8 cellular contexts compared by ENCODE assay signal in genomic region chr16:21517263-21517662, GRCh38.
A peak's percentile ranks its signal among the peaks of the same experiment; 100 is the strongest.
DNase-seq lines count a peak whose midpoint lies in the region; ATAC-seq and TF ChIP-seq lines count a peak whose summit lies in the region.
"Not testable (repeated sequence)": the region's sequence is repeated elsewhere in the genome, so short reads cannot be mapped to it uniquely, and the experiment has no call there.

No MANE protein-coding gene starts in this region.

- intact Hi-C loops in left ventricle myocardium inferior (cut with micrococcal nuclease), result not testable (repeated sequence)

- not testable (repeated sequence) for H3K36me3 ChIP-seq in ACC112 (ENCODE audit: insufficient read depth, low read length); HEK293 (ENCODE audit: control insufficient read depth in 2 of 2, insufficient read depth in 1 of 2, low read length in 2 of 2); Loucy (ENCODE audit: insufficient read depth, low read length); left ventricle myocardium inferior

- H3K27me3 Mint-ChIP-seq in T-helper 2 cell treated with Interferon-gamma antibody and Interleukin-4, amounts not matched to agents 5 μg/mL and 100 μg/mL, for 36 hours (ENCODE audit: low read depth), result not testable (repeated sequence)

- POLR2A ChIA-PET in HEK293 (lab: Yijun Ruan, JAX), result not testable (repeated sequence)

- peak overlapping the region; percentile 36 for H3K27ac Mint-ChIP-seq in T-helper 2 cell treated with Interferon-gamma antibody and Interleukin-4, amounts not matched to agents 5 μg/mL and 100 μg/mL, for 36 hours

- H3K9ac ChIP-seq in Loucy (ENCODE audit: low read depth, low read length, poor library complexity, severe bottlenecking), result not testable (repeated sequence)

- H3K4me3 Mint-ChIP-seq in T-helper 2 cell treated with Interferon-gamma antibody and Interleukin-4, amounts not matched to agents 5 μg/mL and 100 μg/mL, for 36 hours, result peak overlapping the region; percentile 89

- peak overlapping the region; percentile 62 for H3K4me2 ChIP-seq in Loucy (ENCODE audit: low read depth, low read length, poor library complexity, severe bottlenecking)

- in situ Hi-C loops in astrocyte of the cerebellum (cut with HindIII; ENCODE audit: low sequenced_read_pairs), result not testable (repeated sequence)

- peaks cover 38% of the 10 kb centered on the region for H4K20me1 ChIP-seq in Loucy (ENCODE audit: insufficient read depth, low read length, poor library complexity, severe bottlenecking)

- not testable (repeated sequence) for H3K9me2 ChIP-seq in Loucy (replicated peaks; ENCODE audit: low read depth, low read length)

- not testable (repeated sequence) for DNase-seq in T-helper 2 cell treated with Interferon-gamma antibody and Interleukin-4, amounts not matched to agents 5 μg/mL and 100 μg/mL, for 36 hours (ENCODE audit: low spot score); astrocyte of the cerebellum (ENCODE audit: low read depth); left ventricle myocardium inferior; retinal pigment epithelial cell (ENCODE audit: low read depth)

- H3K4me3 ChIP-seq in ACC112 (ENCODE audit: low read depth, low read length) (peak overlapping the region; percentile 33; the same call in 1 of the 2 replicates), Loucy (ENCODE audit: low read length, poor library complexity, severe bottlenecking) (peak overlapping the region; percentile 43), astrocyte of the cerebellum (ENCODE audit: low read depth, low read length) (peak overlapping the region; percentile 19), left ventricle myocardium inferior (peak overlapping the region; percentile 79), retinal pigment epithelial cell (ENCODE audit: low read length) (peak overlapping the region; percentile 40)
- not testable (repeated sequence) for H3K4me3 ChIP-seq in HEK293 (ENCODE audit: low read depth, low read length)

- H3K27ac ChIP-seq in ACC112 (ENCODE audit: low read depth, low read length) (peak overlapping the region; percentile 41; the same call in 1 of the 2 replicates), left ventricle myocardium inferior (replicated peaks) (peak overlapping the region; percentile 93)
- not testable (repeated sequence) for H3K27ac ChIP-seq in HEK293 (ENCODE audit: extremely low read depth, low read depth, low read length)

- H3K4me1 Mint-ChIP-seq in T-helper 2 cell treated with Interferon-gamma antibody and Interleukin-4, amounts not matched to agents 5 μg/mL and 100 μg/mL, for 36 hours (ENCODE audit: low read depth), result peaks cover 28% of the 10 kb centered on the region

- not testable (repeated sequence) for H3K27me3 ChIP-seq in ACC112 (ENCODE audit: insufficient read depth, low read length); Loucy (ENCODE audit: insufficient read depth, low read length, poor library complexity, severe bottlenecking); left ventricle myocardium inferior (ENCODE audit: low read depth)

- H3K4me1 ChIP-seq in ACC112 (ENCODE audit: control insufficient read depth, insufficient read depth, low read length, unreplicated experiment) (peaks cover 32% of the 10 kb centered on the region), HEK293 (ENCODE audit: control insufficient read depth, insufficient read depth, low read length) (peaks cover 12% of the 10 kb centered on the region; the same call in 1 of the 2 replicates), Loucy (ENCODE audit: insufficient read depth, low read length, poor library complexity, severe bottlenecking) (peaks cover 20% of the 10 kb centered on the region), left ventricle myocardium inferior (peaks cover 88% of the 10 kb centered on the region)

- not testable (repeated sequence) for H3F3A ChIP-seq in Loucy (ENCODE audit: low read depth)

- not testable (repeated sequence) for H3K9me3 Mint-ChIP-seq in T-helper 2 cell treated with Interferon-gamma antibody and Interleukin-4, amounts not matched to agents 5 μg/mL and 100 μg/mL, for 36 hours

- not testable (repeated sequence) for H3K9me3 ChIP-seq in HEK293 (ENCODE audit: control insufficient read depth, insufficient read depth, low read depth, low read length); Loucy (ENCODE audit: insufficient read depth, low read depth, low read length); left ventricle myocardium inferior (replicated peaks)

- H3K36me3 Mint-ChIP-seq in T-helper 2 cell treated with Interferon-gamma antibody and Interleukin-4, amounts not matched to agents 5 μg/mL and 100 μg/mL, for 36 hours (ENCODE audit: low read depth), result peaks cover 33% of the 10 kb centered on the region

- peak; percentile 32 for ATAC-seq in GM18511 (IDR thresholded peaks at IDR 0.05; ENCODE audit: unreplicated experiment)

- TF ChIP-seq CTCF in HEK293 (tag by site-specific recombination; IDR thresholded peaks at IDR 0.05); Loucy (conservative IDR thresholded peaks at IDR 0.05; ENCODE audit: low read length); astrocyte of the cerebellum (IDR thresholded peaks at IDR 0.05; ENCODE audit: low read depth, low read length, missing control alignments); left ventricle myocardium inferior (IDR thresholded peaks at IDR 0.05; ENCODE audit: borderline replicate concordance); retinal pigment epithelial cell (conservative IDR thresholded peaks at IDR 0.05; ENCODE audit: low read depth, low read length): not testable (repeated sequence)

- H3K79me2 ChIP-seq in ACC112 (ENCODE audit: control insufficient read depth, insufficient read depth, low read length, unreplicated experiment), result peaks cover 65% of the 10 kb centered on the region
- H3K79me2 ChIP-seq in Loucy (ENCODE audit: insufficient read depth, low read length), result peaks cover 70% of the 10 kb centered on the region

- H2AFZ ChIP-seq in ACC112 (ENCODE audit: low read length, unreplicated experiment); Loucy (ENCODE audit: low read length): not testable (repeated sequence)

- CTCF ChIA-PET in HEK293 (lab: Yijun Ruan, JAX), result not testable (repeated sequence)

TF ChIP-seq in HEK293, 187 proteins besides CTCF, POLR2A, EP300 and RAD21 (continues in another document):
- TF ChIP-seq KLF9 (tag by site-specific recombination; IDR thresholded peaks at IDR 0.05; ENCODE audit: low read depth), result peak; percentile 33; the same call in 1 of the 2 replicates
- 0 out of 2 replicates have a peak, but pooled peaks have one; percentile 8 for TF ChIP-seq GLIS1 (tag by site-specific recombination; IDR thresholded peaks at IDR 0.05)
- peak; percentile 66; the same call in 1 of the 2 replicates for TF ChIP-seq OSR2 (tag by site-specific recombination; IDR thresholded peaks at IDR 0.05)
- TF ChIP-seq SCRT1 (tag by site-specific recombination; IDR thresholded peaks at IDR 0.05; ENCODE audit: borderline replicate concordance), result peak; percentile 97
- peak; percentile 60 for TF ChIP-seq ZNF2 (tag by site-specific recombination; IDR thresholded peaks at IDR 0.05)
- peak; percentile 38; the same call in 1 of the 2 replicates for TF ChIP-seq ZNF362 (tag by site-specific recombination; IDR thresholded peaks at IDR 0.05)
- peak; percentile 79 for TF ChIP-seq SCRT2 (tag by site-specific recombination; IDR thresholded peaks at IDR 0.05)
- TF ChIP-seq ZNF639 (tag by site-specific recombination; IDR thresholded peaks at IDR 0.05), result peak; percentile 80; the same call in 1 of the 2 replicates
- TF ChIP-seq ZNF600 (tag by site-specific recombination; IDR thresholded peaks at IDR 0.05), result peak; percentile 16
- TF ChIP-seq ZBTB17 (tag by site-specific recombination; IDR thresholded peaks at IDR 0.05), result peak; percentile 26; the same call in 1 of the 2 replicates
- peak; percentile 82 for TF ChIP-seq ZNF394 (tag by site-specific recombination; IDR thresholded peaks at IDR 0.05; ENCODE audit: borderline replicate concordance)
- TF ChIP-seq SP7 (tag by site-specific recombination; IDR thresholded peaks at IDR 0.05), result 0 out of 2 replicates have a peak, but pooled peaks have one; percentile 12
- TF ChIP-seq ZNF18 (tag by site-specific recombination; IDR thresholded peaks at IDR 0.05), result 0 out of 2 replicates have a peak, but pooled peaks have one; percentile 35
